ENCODE assay signal across 9 cellular contexts in the genomic region with DNA sequence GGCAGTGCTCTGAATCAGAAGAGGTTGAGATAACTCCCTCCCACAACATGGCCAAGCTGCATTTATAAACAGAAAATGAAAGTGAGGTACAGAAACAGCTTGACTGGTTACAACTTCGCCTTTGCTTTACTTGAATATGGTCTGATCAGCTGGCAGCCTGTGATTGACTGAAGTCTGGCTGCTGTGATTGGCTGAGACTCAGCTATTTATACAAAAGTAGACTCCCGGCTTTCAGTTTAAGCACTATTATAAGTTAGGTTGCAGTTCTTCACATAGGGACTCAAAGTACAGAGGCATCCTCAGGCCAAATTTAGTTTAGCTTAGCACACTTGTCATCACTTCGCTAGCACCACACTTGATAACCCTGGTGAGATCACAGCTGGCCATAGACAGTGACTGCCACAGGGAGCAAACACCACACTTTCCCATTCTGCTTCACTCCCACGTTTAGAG.
DNase-seq lines count a peak whose midpoint lies in the region; ATAC-seq and TF ChIP-seq lines count a peak whose summit lies in the region.
"Had no signal": no experiment of that assay in that cellular context is flagged by ENCODE, and none has a peak within 500 bp of the region (broad histone marks: within the 10 kb centered on the region; RNA-seq: fewer than 3 reads in every experiment).

No MANE protein-coding gene starts in this region.

- ATAC-seq in GM19043 (IDR thresholded peaks at IDR 0.05; ENCODE audit: low read depth, unreplicated experiment) (peak; percentile 95), HG03097 (IDR thresholded peaks at IDR 0.05; ENCODE audit: low FRiP score, unreplicated experiment) (peak; percentile 86)
- ATAC-seq in activated T-helper 17 cell treated with anti-CD3 and anti-CD28 coated beads, Interleukin-2, amount 50 U/mL, for 72 hours (replicated peaks) = peak; percentile 93

- DNase-seq in AG04450 (ENCODE audit: low read depth, low spot score) = peak; percentile 21
- peak; percentile 55 to 78 for DNase-seq in lung microvascular endothelial cell (ENCODE audit: low read depth in 2 of 2)
- DNase-seq in NCI-H510A (lab: John Stamatoyannopoulos, UW) = no peak
- DNase-seq in progenitor cell of endocrine pancreas (ENCODE audit: low spot score, unreplicated experiment) = no peak
- DNase-seq in activated CD4-positive, alpha-beta T cell treated with anti-CD3 and anti-CD28 coated beads, Interleukin-2, amount 50 U/mL, for 4 hours = no peak

- H3K27ac ChIP-seq in AG04450 (ENCODE audit: low read depth, low read length) = no peak overlapping the region

- no peaks in the 10 kb centered on the region for H3K27me3 ChIP-seq in AG04450 (ENCODE audit: control insufficient read depth, insufficient read depth, low read length)

- peaks cover 6% of the 10 kb centered on the region for H3K9me3 Mint-ChIP-seq in activated T-helper 17 cell treated with anti-CD3 and anti-CD28 coated beads, Interleukin-2, amount 50 U/mL, for 72 hours
- peaks cover 10% of the 10 kb centered on the region for H3K9me3 Mint-ChIP-seq in progenitor cell of endocrine pancreas (ENCODE audit: low read depth)

- H3K27me3 Mint-ChIP-seq in activated T-helper 17 cell treated with anti-CD3 and anti-CD28 coated beads, Interleukin-2, amount 50 U/mL, for 72 hours = no peaks in the 10 kb centered on the region
- no peaks in the 10 kb centered on the region for H3K27me3 Mint-ChIP-seq in progenitor cell of endocrine pancreas

- H3K4me1 Mint-ChIP-seq in activated T-helper 17 cell treated with anti-CD3 and anti-CD28 coated beads, Interleukin-2, amount 50 U/mL, for 72 hours = peaks cover 12% of the 10 kb centered on the region
- peaks cover 15% of the 10 kb centered on the region for H3K4me1 Mint-ChIP-seq in progenitor cell of endocrine pancreas (ENCODE audit: low read depth)

- H3K27ac Mint-ChIP-seq in activated T-helper 17 cell treated with anti-CD3 and anti-CD28 coated beads, Interleukin-2, amount 50 U/mL, for 72 hours = peak overlapping the region; percentile 20
- H3K27ac Mint-ChIP-seq in progenitor cell of endocrine pancreas = no peak overlapping the region
- H3K27ac Mint-ChIP-seq: activated naive CD8-positive, alpha-beta T cell had no signal

- CTCF ChIA-PET in AG04450 (lab: Charles Lee) = no interaction called here

- no peak for TF ChIP-seq CTCF in AG04450 (IDR thresholded peaks at IDR 0.05; ENCODE audit: low read depth, low read length)
- no peak for TF ChIP-seq CTCF in progenitor cell of endocrine pancreas (IDR thresholded peaks at IDR 0.05; ENCODE audit: unreplicated experiment)

- no peaks in the 10 kb centered on the region for H3K36me3 Mint-ChIP-seq in activated T-helper 17 cell treated with anti-CD3 and anti-CD28 coated beads, Interleukin-2, amount 50 U/mL, for 72 hours (ENCODE audit: low read depth)
- peaks cover 6% of the 10 kb centered on the region for H3K36me3 Mint-ChIP-seq in progenitor cell of endocrine pancreas (ENCODE audit: insufficient read depth)
- H3K36me3 Mint-ChIP-seq: activated naive CD8-positive, alpha-beta T cell had no signal

- POLR2A ChIA-PET in AG04450 (lab: Yijun Ruan, JAX) = interaction anchor here (0.5 kb wide), 1 partner anchor 819 kb away, joined by 3 read pairs; no protein-coding TSS in a partner anchor

- H3K4me3 Mint-ChIP-seq in activated T-helper 17 cell treated with anti-CD3 and anti-CD28 coated beads, Interleukin-2, amount 50 U/mL, for 72 hours = peak overlapping the region; percentile 69
- no peak overlapping the region for H3K4me3 Mint-ChIP-seq in progenitor cell of endocrine pancreas (ENCODE audit: low read depth)
- H3K4me3 Mint-ChIP-seq: activated naive CD8-positive, alpha-beta T cell had no signal

- H3K4me3 ChIP-seq in AG04450 (ENCODE audit: low read depth, low read length) = no peak overlapping the region

- H3K9me3 ChIP-seq in AG04450 (ENCODE audit: control insufficient read depth, insufficient read depth, low read length) = no peaks in the 10 kb centered on the region; the same call in 1 of the 2 replicates

Comparison
In these comparisons a context has a peak if more than half of its experiments do, and no peak if none do; other contexts are left out.
1. DNase-seq: peak in AG04450 (single experiment) and lung microvascular endothelial cell (2 of 2); none in NCI-H510A (single experiment), progenitor cell of endocrine pancreas (single experiment) and activated CD4-positive, alpha-beta T cell treated with anti-CD3 and anti-CD28 coated beads, Interleukin-2, amount 50 U/mL, for 4 hours (0 of 2).
2. Peak in every context shown above with its lines, with median percentiles within 50 percentile points of each other: ATAC-seq.